ENCODE assay signal across 34 cellular contexts in the genomic region with DNA sequence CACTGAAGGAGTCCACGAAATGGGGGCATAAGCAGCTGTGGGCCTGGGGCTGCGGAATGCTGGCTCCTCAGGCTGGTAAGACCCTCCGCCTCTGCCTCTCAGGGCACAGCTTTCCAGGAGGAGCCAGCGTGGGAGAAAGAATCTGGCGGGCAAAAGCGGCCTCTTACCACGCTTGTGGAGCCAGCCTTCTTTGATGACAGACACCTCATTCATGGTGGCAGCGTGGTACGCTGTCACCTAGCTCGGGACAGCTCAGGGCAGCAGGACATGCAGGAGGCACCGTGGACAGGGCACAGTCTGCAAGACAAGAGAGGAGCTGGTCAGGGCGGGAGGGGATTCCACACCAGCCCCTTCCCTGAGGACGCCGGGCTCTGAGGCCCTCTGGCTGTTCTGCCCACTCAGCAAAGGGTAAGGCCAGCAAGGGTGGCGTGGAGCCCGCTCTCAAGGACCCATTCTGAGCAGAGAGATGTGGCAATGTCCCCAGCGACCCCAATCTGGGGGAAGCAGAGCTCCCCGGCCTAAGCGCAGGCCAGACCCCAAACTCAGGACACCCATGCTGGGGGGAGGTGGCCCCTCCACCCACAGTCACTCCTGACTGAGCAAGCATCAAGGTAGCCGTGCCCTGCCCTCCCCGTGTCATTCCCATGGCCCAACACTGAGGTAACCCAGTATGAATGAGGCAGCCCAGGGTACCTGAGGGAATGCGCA. TPM values are rescaled to one million over a fixed set of nuclear protein-coding genes. Genes with fewer than 3 reads are reported as not detected.
DNase-seq lines count a peak whose midpoint lies in the region; ATAC-seq and TF ChIP-seq lines count a peak whose summit lies in the region.
"Had no signal": no experiment of that assay in that cellular context is flagged by ENCODE, and none has a peak within 500 bp of the region (broad histone marks: within the 10 kb centered on the region; RNA-seq: fewer than 3 reads in every experiment).

No MANE protein-coding gene starts in this region.

- peak overlapping the region; percentile 26 for H3K27ac Mint-ChIP-seq in activated naive CD8-positive, alpha-beta T cell treated with anti-CD3 and anti-CD28 coated beads for 36 hours
- no peak overlapping the region for H3K27ac Mint-ChIP-seq in activated naive CD8-positive, alpha-beta T cell treated with anti-CD3 and anti-CD28 coated beads, Interleukin-2, amount 50 U/mL, for 24 hours
- H3K27ac Mint-ChIP-seq in brain (peak overlapping the region in 4 of 5 experiments; percentile 61 to 89 (median 79)), memory B cell (peak overlapping the region; percentile 83)
- H3K27ac Mint-ChIP-seq in stimulated activated naive B cell treated with anti-CD40 and anti-IgM and Interleukin-4, amounts not matched to agents 10 μg/mL and 1 μg/mL and 100 μg/mL, for 72 hours: peak overlapping the region; percentile 15
- H3K27ac Mint-ChIP-seq: activated CD4-positive, alpha-beta memory T cell treated with anti-CD3 and anti-CD28 coated beads, Interleukin-2, amount 10 ng/mL, durations not matched to agents 7 days and 5 days; activated naive CD4-positive, alpha-beta T cell treated with anti-CD3 and anti-CD28 coated beads for 36 hours; activated T-helper 1 cell treated with anti-CD3 and anti-CD28 coated beads, Interleukin-12 subunit alpha, Interleukin-12 subunit beta, Interleukin-2, Interleukin-4 antibody, amounts not matched to agents 30 ng/mL and 10 ng/mL and 1 ng/mL, durations not matched to agents 14 hours and 24 hours and 36 hours; mesothelial cell of epicardium; stimulated activated naive CD8-positive, alpha-beta T cell treated with anti-CD3 and anti-CD28 coated beads, Interleukin-15, Interleukin-2, amounts not matched to agents 100 ng/mL and 50 ng/mL, for 24 hours had no signal

- intact Hi-C loops in adrenal gland (cut with DNase I): no loop called here

- ATAC-seq in activated naive CD8-positive, alpha-beta T cell treated with anti-CD3 and anti-CD28 coated beads, Interleukin-2, amount 50 U/mL, for 24 hours: no peak
- ATAC-seq in memory B cell (ENCODE audit: low read depth): no peak
- no peak for ATAC-seq in stimulated activated naive B cell treated with anti-CD40 and anti-IgM and Interleukin-4, amounts not matched to agents 10 μg/mL and 1 μg/mL and 100 μg/mL, for 72 hours (replicated peaks)
- ATAC-seq: naive thymus-derived CD4-positive, alpha-beta T cell had no signal

- H3K4me1 Mint-ChIP-seq in activated naive CD8-positive, alpha-beta T cell treated with anti-CD3 and anti-CD28 coated beads for 36 hours: peaks cover 30% of the 10 kb centered on the region
- peaks cover 15% of the 10 kb centered on the region for H3K4me1 Mint-ChIP-seq in activated naive CD8-positive, alpha-beta T cell treated with anti-CD3 and anti-CD28 coated beads, Interleukin-2, amount 50 U/mL, for 24 hours
- H3K4me1 Mint-ChIP-seq in brain: peaks cover 31% of the 10 kb centered on the region
- H3K4me1 Mint-ChIP-seq in memory B cell: peaks cover 34% of the 10 kb centered on the region
- peaks cover 44 to 79% of the 10 kb centered on the region in 2 donors for H3K4me1 Mint-ChIP-seq in stimulated activated naive B cell treated with anti-CD40 and anti-IgM and Interleukin-4, amounts not matched to agents 10 μg/mL and 1 μg/mL and 100 μg/mL, for 72 hours
- H3K4me1 Mint-ChIP-seq: activated CD4-positive, alpha-beta memory T cell treated with anti-CD3 and anti-CD28 coated beads, Interleukin-2, amount 10 ng/mL, durations not matched to agents 7 days and 5 days; mesothelial cell of epicardium had no signal

- H3K36me3 ChIP-seq in adrenal gland (replicated peaks in 1 of 2): peaks cover 0 to 27% of the 10 kb centered on the region in 2 donors
- H3K36me3 ChIP-seq: uterus had no signal

- no peak overlapping the region for H3K4me3 ChIP-seq in adrenal gland
- H3K4me3 ChIP-seq: HAP-1, MG63, uterus had no signal

- TF ChIP-seq CTCF in brain (conservative IDR thresholded peaks at IDR 0.05): no peak
- no peak for TF ChIP-seq CTCF in adrenal gland (IDR thresholded peaks at IDR 0.05)

- no peaks in the 10 kb centered on the region for H3K9me3 Mint-ChIP-seq in activated naive CD8-positive, alpha-beta T cell treated with anti-CD3 and anti-CD28 coated beads for 36 hours
- H3K9me3 Mint-ChIP-seq in activated naive CD8-positive, alpha-beta T cell treated with anti-CD3 and anti-CD28 coated beads, Interleukin-2, amount 50 U/mL, for 24 hours: no peaks in the 10 kb centered on the region
- H3K9me3 Mint-ChIP-seq in brain: no peaks in the 10 kb centered on the region
- H3K9me3 Mint-ChIP-seq in memory B cell: no peaks in the 10 kb centered on the region
- no peaks in the 10 kb centered on the region for H3K9me3 Mint-ChIP-seq in stimulated activated naive B cell treated with anti-CD40 and anti-IgM and Interleukin-4, amounts not matched to agents 10 μg/mL and 1 μg/mL and 100 μg/mL, for 72 hours
- H3K9me3 Mint-ChIP-seq: activated CD4-positive, alpha-beta memory T cell treated with anti-CD3 and anti-CD28 coated beads, Interleukin-2, amount 10 ng/mL, durations not matched to agents 7 days and 5 days; activated naive CD4-positive, alpha-beta T cell treated with anti-CD3 and anti-CD28 coated beads for 36 hours; activated T-helper 1 cell treated with anti-CD3 and anti-CD28 coated beads, Interleukin-12 subunit alpha, Interleukin-12 subunit beta, Interleukin-2, Interleukin-4 antibody, amounts not matched to agents 30 ng/mL and 10 ng/mL and 1 ng/mL, durations not matched to agents 14 hours and 24 hours and 36 hours; mesothelial cell of epicardium; stimulated activated naive CD8-positive, alpha-beta T cell treated with anti-CD3 and anti-CD28 coated beads, Interleukin-15, Interleukin-2, amounts not matched to agents 100 ng/mL and 50 ng/mL, for 24 hours had no signal

- H3K36me3 Mint-ChIP-seq in activated naive CD8-positive, alpha-beta T cell treated with anti-CD3 and anti-CD28 coated beads for 36 hours: peaks cover 36% of the 10 kb centered on the region
- peaks cover 22% of the 10 kb centered on the region for H3K36me3 Mint-ChIP-seq in activated naive CD8-positive, alpha-beta T cell treated with anti-CD3 and anti-CD28 coated beads, Interleukin-2, amount 50 U/mL, for 24 hours (ENCODE audit: low read depth)
- peaks cover 42% of the 10 kb centered on the region for H3K36me3 Mint-ChIP-seq in brain
- H3K36me3 Mint-ChIP-seq in memory B cell: peaks cover 49% of the 10 kb centered on the region
- H3K36me3 Mint-ChIP-seq in stimulated activated naive B cell treated with anti-CD40 and anti-IgM and Interleukin-4, amounts not matched to agents 10 μg/mL and 1 μg/mL and 100 μg/mL, for 72 hours: peaks cover 44 to 71% of the 10 kb centered on the region in 2 donors

- no peak for DNase-seq in activated naive CD8-positive, alpha-beta T cell treated with anti-CD3 and anti-CD28 coated beads for 36 hours
- no peak for DNase-seq in activated naive CD8-positive, alpha-beta T cell treated with anti-CD3 and anti-CD28 coated beads, Interleukin-2, amount 50 U/mL, for 24 hours
- DNase-seq in memory B cell (ENCODE audit: low spot score in 2 of 2): no peak
- no peak for DNase-seq in stimulated activated naive B cell treated with anti-CD40 and anti-IgM and Interleukin-4, amounts not matched to agents 10 μg/mL and 1 μg/mL and 100 μg/mL, for 72 hours
- no peak for DNase-seq in NCI-H2107 (lab: John Stamatoyannopoulos, UW)
- DNase-seq in HCEC 1CT: no peak
- DNase-seq in adrenal gland: no peak
- DNase-seq: 8988T; activated CD4-positive, alpha-beta memory T cell treated with anti-CD3 and anti-CD28 coated beads, Interleukin-2, amount 10 ng/mL, durations not matched to agents 7 days and 5 days; activated CD4-positive, CD25-positive, alpha-beta regulatory T cell treated with anti-CD3 and anti-CD28 coated beads, Interleukin-2, amount 50 U/mL, for 72 hours; activated CD8-positive, alpha-beta memory T cell treated with anti-CD3 and anti-CD28 coated beads, Interleukin-2, amount 50 U/mL, for 48 hours; activated naive CD4-positive, alpha-beta T cell treated with anti-CD3 and anti-CD28 coated beads for 36 hours; amniotic stem cell; effector CD4-positive, alpha-beta T cell; MG63; NCI-H1105; NCI-H1930; OCI-M1; SHP77 treated with DMSO at 0.1 percent for 48 hours; small intestine; T-helper 2 cell; uterus had no signal

- no peak overlapping the region for H3K4me3 Mint-ChIP-seq in activated naive CD8-positive, alpha-beta T cell treated with anti-CD3 and anti-CD28 coated beads for 36 hours
- no peak overlapping the region for H3K4me3 Mint-ChIP-seq in activated naive CD8-positive, alpha-beta T cell treated with anti-CD3 and anti-CD28 coated beads, Interleukin-2, amount 50 U/mL, for 24 hours
- H3K4me3 Mint-ChIP-seq in brain: no peak overlapping the region
- H3K4me3 Mint-ChIP-seq in memory B cell: no peak overlapping the region
- no peak overlapping the region for H3K4me3 Mint-ChIP-seq in stimulated activated naive B cell treated with anti-CD40 and anti-IgM and Interleukin-4, amounts not matched to agents 10 μg/mL and 1 μg/mL and 100 μg/mL, for 72 hours
- H3K4me3 Mint-ChIP-seq: activated CD4-positive, alpha-beta memory T cell treated with anti-CD3 and anti-CD28 coated beads, Interleukin-2, amount 10 ng/mL, durations not matched to agents 7 days and 5 days; activated naive CD4-positive, alpha-beta T cell treated with anti-CD3 and anti-CD28 coated beads for 36 hours; activated T-helper 1 cell treated with anti-CD3 and anti-CD28 coated beads, Interleukin-12 subunit alpha, Interleukin-12 subunit beta, Interleukin-2, Interleukin-4 antibody, amounts not matched to agents 30 ng/mL and 10 ng/mL and 1 ng/mL, durations not matched to agents 14 hours and 24 hours and 36 hours; mesothelial cell of epicardium; naive thymus-derived CD4-positive, alpha-beta T cell; stimulated activated naive CD8-positive, alpha-beta T cell treated with anti-CD3 and anti-CD28 coated beads, Interleukin-15, Interleukin-2, amounts not matched to agents 100 ng/mL and 50 ng/mL, for 24 hours had no signal

- WGBS in adrenal gland, 4 donors: 87 to 97% (median 89%) methylated on average over 13 to 22 of the region's 22 CpGs

- no peaks in the 10 kb centered on the region for H3K27me3 Mint-ChIP-seq in activated naive CD8-positive, alpha-beta T cell treated with anti-CD3 and anti-CD28 coated beads for 36 hours
- no peaks in the 10 kb centered on the region for H3K27me3 Mint-ChIP-seq in activated naive CD8-positive, alpha-beta T cell treated with anti-CD3 and anti-CD28 coated beads, Interleukin-2, amount 50 U/mL, for 24 hours
- H3K27me3 Mint-ChIP-seq in brain (peaks cover 6% of the 10 kb centered on the region), memory B cell (no peaks in the 10 kb centered on the region)
- H3K27me3 Mint-ChIP-seq in stimulated activated naive B cell treated with anti-CD40 and anti-IgM and Interleukin-4, amounts not matched to agents 10 μg/mL and 1 μg/mL and 100 μg/mL, for 72 hours: no peaks in the 10 kb centered on the region
- H3K27me3 Mint-ChIP-seq: activated CD4-positive, alpha-beta memory T cell treated with anti-CD3 and anti-CD28 coated beads, Interleukin-2, amount 10 ng/mL, durations not matched to agents 7 days and 5 days; naive thymus-derived CD4-positive, alpha-beta T cell; stimulated activated naive CD8-positive, alpha-beta T cell treated with anti-CD3 and anti-CD28 coated beads, Interleukin-15, Interleukin-2, amounts not matched to agents 100 ng/mL and 50 ng/mL, for 24 hours had no signal

- peaks cover 26 to 32% of the 10 kb centered on the region in 2 donors for H3K4me1 ChIP-seq in adrenal gland (replicated peaks in 1 of 2)
- H3K4me1 ChIP-seq: HAP-1 had no signal

- no peaks in the 10 kb centered on the region for H3K9me3 ChIP-seq in adrenal gland (replicated peaks in 1 of 3)
- H3K9me3 ChIP-seq: HAP-1, MG63, uterus had no signal

- H3K27ac ChIP-seq in adrenal gland: peak overlapping the region in 2 of 5 donors; percentile 32 to 57
- H3K27ac ChIP-seq: epithelial cell of prostate, KMS-11, uterus had no signal

- no peak for TF ChIP-seq POLR2A in adrenal gland (IDR thresholded peaks at IDR 0.05)

- no peaks in the 10 kb centered on the region for H3K27me3 ChIP-seq in adrenal gland
- H3K27me3 ChIP-seq: MG63, uterus had no signal

RNA-seq across cellular contexts. Expression of gene AKT2, which starts 19.9 kb away (rescaled TPM):
- total RNA-seq in activated naive CD8-positive, alpha-beta T cell treated with anti-CD3 and anti-CD28 coated beads for 36 hours: 100 to 1,000 TPM; 139 to 141 TPM
- 77.4 TPM for polyA plus RNA-seq in brain (ENCODE audit: insufficient read depth, low read depth, low replicate concordance)
- 100 to 1,000 TPM in 5 of 8 donors, 10 to 100 TPM in 3; 49.2 to 195 (median 128) TPM for total RNA-seq in adrenal gland
- 100 to 1,000 TPM in 2 of 3 donors, 10 to 100 TPM in 1; 72.9 to 123 (median 107) TPM for polyA plus RNA-seq in adrenal gland

RNA-seq across cellular contexts. Expression of gene CCNP, which starts 38.7 kb away (rescaled TPM):
- total RNA-seq in activated naive CD8-positive, alpha-beta T cell treated with anti-CD3 and anti-CD28 coated beads for 36 hours: not detected
- polyA plus RNA-seq in brain (ENCODE audit: insufficient read depth, low read depth, low replicate concordance) (9.7 TPM), adrenal gland (1 to 10 TPM in 1 of 3 donors, under 1 TPM in 1, not detected in 1; 0.72 to 1.0 TPM)
- 1 to 10 TPM in 4 of 8 donors, under 1 TPM in 1, not detected in 3; 0.27 to 3.0 (median 1.3) TPM for total RNA-seq in adrenal gland
- total RNA-seq: activated CD4-positive, alpha-beta memory T cell treated with anti-CD3 and anti-CD28 coated beads, Interleukin-2, amount 10 ng/mL, durations not matched to agents 7 days and 5 days; activated naive CD4-positive, alpha-beta T cell treated with anti-CD3 and anti-CD28 coated beads for 36 hours; activated T-helper 1 cell treated with anti-CD3 and anti-CD28 coated beads, Interleukin-12 subunit alpha, Interleukin-12 subunit beta, Interleukin-2, Interleukin-4 antibody, amounts not matched to agents 30 ng/mL and 10 ng/mL and 1 ng/mL, durations not matched to agents 14 hours and 24 hours and 36 hours; Daoy had no signal
- polyA plus RNA-seq: naive thymus-derived CD4-positive, alpha-beta T cell had no signal

RNA-seq across cellular contexts. Expression of gene TTC9B, which starts 47.0 kb away (rescaled TPM):
- total RNA-seq in activated naive CD8-positive, alpha-beta T cell treated with anti-CD3 and anti-CD28 coated beads for 36 hours: not detected
- polyA plus RNA-seq in brain (ENCODE audit: insufficient read depth, low read depth, low replicate concordance): 25.0 TPM
- total RNA-seq in adrenal gland: under 1 TPM in 1 of 8 donors, not detected in 7; 0.32 TPM
- under 1 TPM in 2 of 3 donors, not detected in 1; 0.51 to 0.56 TPM for polyA plus RNA-seq in adrenal gland
- total RNA-seq: activated CD4-positive, alpha-beta memory T cell treated with anti-CD3 and anti-CD28 coated beads, Interleukin-2, amount 10 ng/mL, durations not matched to agents 7 days and 5 days; activated naive CD4-positive, alpha-beta T cell treated with anti-CD3 and anti-CD28 coated beads for 36 hours; activated T-helper 1 cell treated with anti-CD3 and anti-CD28 coated beads, Interleukin-12 subunit alpha, Interleukin-12 subunit beta, Interleukin-2, Interleukin-4 antibody, amounts not matched to agents 30 ng/mL and 10 ng/mL and 1 ng/mL, durations not matched to agents 14 hours and 24 hours and 36 hours; Daoy; liver; mesothelial cell of epicardium; naive thymus-derived CD4-positive, alpha-beta T cell; osteocyte; renal cortical epithelial cell; uterus had no signal
- polyA plus RNA-seq: naive thymus-derived CD4-positive, alpha-beta T cell had no signal
